In genomic region chr20:58895796-58896180, GRCh38 we compare ENCODE assay signal across 10 cellular contexts. TPM values are rescaled to one million over a fixed set of nuclear protein-coding genes. Genes with fewer than 3 reads are reported as not detected.
DNase-seq lines count a peak whose midpoint lies in the region; ATAC-seq, FAIRE-seq and TF ChIP-seq lines count a peak whose summit lies in the region.
"Had no signal": no experiment of that assay in that cellular context is flagged by ENCODE, and none has a peak within 500 bp of the region (broad histone marks: within the 10 kb centered on the region; RNA-seq: fewer than 3 reads in every experiment).

No MANE protein-coding gene starts in this region.

- H3K27me3 Mint-ChIP-seq in GM23338 (ENCODE audit: insufficient read depth, low read depth, poor library complexity) (peaks cover 19% of the 10 kb centered on the region), mesothelial cell of epicardium (ENCODE audit: low read depth) (no peaks in the 10 kb centered on the region)

- no peak overlapping the region for H2AFZ ChIP-seq in GM23338

- H3K36me3 ChIP-seq in GM23338 (ENCODE audit: insufficient read depth), result no peaks in the 10 kb centered on the region
- H3K36me3 ChIP-seq in body of pancreas (replicated peaks in 1 of 2; ENCODE audit: insufficient read depth in 1 of 2, low read depth in 2 of 2), result peaks cover 0 to 2% of the 10 kb centered on the region in 2 donors

- H3K4me2 ChIP-seq in A549, result peak overlapping the region; percentile 77; the same call in 2 of the 3 replicates
- H3K4me2 ChIP-seq in GM23338, result peak overlapping the region; percentile 62

- no peak for ATAC-seq in A549
- ATAC-seq in GM23338, result no peak; the same call in 1 of the 3 replicates
- ATAC-seq in body of pancreas, result no peak
- ATAC-seq in GM19351 (IDR thresholded peaks at IDR 0.05; ENCODE audit: unreplicated experiment), result no peak

- H3K27me3 ChIP-seq in GM23338 (ENCODE audit: insufficient read depth) (no peaks in the 10 kb centered on the region), body of pancreas (no peaks in the 10 kb centered on the region)

- no peak for TF ChIP-seq EP300 in A549 (IDR thresholded peaks at IDR 0.05)

- intact Hi-C loops in body of pancreas (cut with DNase I), result no loop called here

- peaks cover 37% of the 10 kb centered on the region for H3K4me1 ChIP-seq in A549
- H3K4me1 ChIP-seq in GM23338 (ENCODE audit: insufficient read depth), result peaks cover 77% of the 10 kb centered on the region
- H3K4me1 ChIP-seq in body of pancreas, result peaks cover 60% of the 10 kb centered on the region

- no peaks in the 10 kb centered on the region for H3K9me2 ChIP-seq in GM23338 (ENCODE audit: insufficient read depth)

- H3F3A ChIP-seq in GM23338 (replicated peaks; ENCODE audit: low read depth), result no peaks in the 10 kb centered on the region

- no peak for TF ChIP-seq CTCF in A549 (IDR thresholded peaks at IDR 0.05)
- no peak for TF ChIP-seq CTCF in GM23338 (conservative IDR thresholded peaks at IDR 0.05; ENCODE audit: low read depth in 2 of 2)
- TF ChIP-seq CTCF in body of pancreas (IDR thresholded peaks at IDR 0.05), result no peak
- TF ChIP-seq CTCF in mesothelial cell of epicardium (IDR thresholded peaks at IDR 0.05; ENCODE audit: unreplicated experiment), result no peak

- peaks cover 72% of the 10 kb centered on the region for H3K4me1 Mint-ChIP-seq in GM23338
- H3K4me1 Mint-ChIP-seq in mesothelial cell of epicardium, result peaks cover 75% of the 10 kb centered on the region

- WGBS in A549 (ENCODE audit: missing lambda C conversion rate), result 96% methylated on average over 11 of the region's 11 CpGs
- WGBS in body of pancreas, 2 donors, result 54% methylated on average over 11 of the region's 11 CpGs

- H3K79me2 ChIP-seq in GM23338 (replicated peaks; ENCODE audit: insufficient read depth), result peaks cover 84% of the 10 kb centered on the region

- TF ChIP-seq POLR2A in A549 (IDR thresholded peaks at IDR 0.05; ENCODE audit: low read length) (no peak), body of pancreas (IDR thresholded peaks at IDR 0.05) (no peak)

- no peak for FAIRE-seq in A549 (lab: Jason Lieb, UNC)

- DNase-seq in A549 (ENCODE audit: low read depth in 1 of 2, low spot score in 1 of 2), result no peak
- DNase-seq in GM23338 (ENCODE audit: low spot score), result no peak
- DNase-seq in body of pancreas, result no peak
- DNase-seq in mesothelial cell of epicardium (ENCODE audit: low spot score in 2 of 2, unreplicated experiment in 2 of 2), result no peak
- no peak for DNase-seq in amniotic stem cell (lab: John Stamatoyannopoulos, UW)
- no peak for DNase-seq in NCI-H2171 (lab: John Stamatoyannopoulos, UW)
- DNase-seq in foreskin melanocyte, result no peak
- DNase-seq: DMS53, NCI-H187 had no signal

- H3K27ac Mint-ChIP-seq in GM23338 (peak overlapping the region; percentile 74), mesothelial cell of epicardium (peak overlapping the region; percentile 79)

- no peaks in the 10 kb centered on the region for H3K9me3 ChIP-seq in A549
- H3K9me3 ChIP-seq in body of pancreas, result no peaks in the 10 kb centered on the region

- CTCF ChIA-PET in A549 (lab: Yijun Ruan, JAX), result no interaction called here

- H3K4me3 ChIP-seq in A549 (no peak overlapping the region), GM23338 (peak overlapping the region; percentile 83), body of pancreas (no peak overlapping the region)

- no peak for TF ChIP-seq RAD21 in A549 (conservative IDR thresholded peaks at IDR 0.05 in 1 of 2, IDR thresholded peaks at IDR 0.05 in 1 of 2)

- H3K9me3 Mint-ChIP-seq in GM23338, result no peaks in the 10 kb centered on the region
- no peaks in the 10 kb centered on the region for H3K9me3 Mint-ChIP-seq in mesothelial cell of epicardium

- H3K4me3 Mint-ChIP-seq in GM23338 (peak overlapping the region; percentile 95), mesothelial cell of epicardium (peak overlapping the region; percentile 9)

- H3K27ac ChIP-seq in A549 (no peak overlapping the region), GM23338 (ENCODE audit: low read depth) (peak overlapping the region; percentile 50; the same call in 1 of the 2 replicates), body of pancreas (peak overlapping the region in 3 of 4 donors; percentile 11 to 54 (median 49))

- POLR2A ChIA-PET in A549 (lab: Yijun Ruan, JAX), result no interaction called here

- H4K20me1 ChIP-seq in GM23338 (replicated peaks; ENCODE audit: insufficient read depth), result peaks cover 40% of the 10 kb centered on the region

- H3K36me3 Mint-ChIP-seq in GM23338 (ENCODE audit: low read depth) (peaks cover 58% of the 10 kb centered on the region), mesothelial cell of epicardium (peaks cover 6% of the 10 kb centered on the region)

TF ChIP-seq in A549, 52 proteins besides CTCF, POLR2A, EP300 and RAD21 (continues in another document):
- TF ChIP-seq RNF2 (IDR thresholded peaks at IDR 0.05; ENCODE audit: borderline replicate concordance, low read depth) (no peak), CEBPB (IDR thresholded peaks at IDR 0.05) (no peak), USF2 (IDR thresholded peaks at IDR 0.05) (no peak), RCOR1 (IDR thresholded peaks at IDR 0.05; ENCODE audit: low read depth, low read length) (no peak), TP53 (CRISPR knock-in tag; IDR thresholded peaks at IDR 0.05) (no peak), FOSB (CRISPR knock-in tag; IDR thresholded peaks at IDR 0.05) (no peak), HDAC2 (IDR thresholded peaks at IDR 0.05) (no peak), PHF8 (IDR thresholded peaks at IDR 0.05; ENCODE audit: borderline replicate concordance, low read depth) (no peak), ZC3H11A (IDR thresholded peaks at IDR 0.05) (no peak), HOXB5 (CRISPR knock-in tag; IDR thresholded peaks at IDR 0.05) (no peak), ESRRA (IDR thresholded peaks at IDR 0.05; ENCODE audit: borderline replicate concordance, low read length) (no peak), ZSCAN20 (CRISPR knock-in tag; IDR thresholded peaks at IDR 0.05) (no peak), NPAS2 (CRISPR knock-in tag; IDR thresholded peaks at IDR 0.05; ENCODE audit: borderline replicate concordance) (no peak), CBX2 (IDR thresholded peaks at IDR 0.05; ENCODE audit: borderline replicate concordance, low read depth) (no peak), FOSL2 (IDR thresholded peaks at IDR 0.05) (no peak), FOSL2 (CRISPR knock-in tag; IDR thresholded peaks at IDR 0.05) (no peak)

TF ChIP-seq in GM23338, 12 proteins besides CTCF, POLR2A, EP300 and RAD21 (continues in another document):
- no peak for TF ChIP-seq REST (IDR thresholded peaks at IDR 0.05; ENCODE audit: unreplicated experiment)

RNA-seq across cellular contexts. Expression of gene GNAS, which starts 43.3 kb away (rescaled TPM):
- 534 and 738 TPM in 2 replicates for polyA plus RNA-seq in A549 (2011; rRNA removed)
- polyA plus RNA-seq in A549 (2012; cell fraction: cytosol; rRNA removed), result 1,323 and 1,403 TPM in 2 replicates
- polyA plus RNA-seq in A549 (2012; cell fraction: nucleus; rRNA removed), result 944 and 1,281 TPM in 2 replicates
- polyA plus RNA-seq in A549 (2017; fragmentation: RNase III; extraction: RNeasy Plus Mini Kit Qiagen cat#74134 plus additional on column Dnase treatment), result 507 to 621 TPM (median 600 TPM) in 3 replicates
- 1,221 and 1,341 TPM in 2 replicates for polyA minus RNA-seq in A549 (2011; rRNA and poly(A)+ RNA removed)
- 1,032 and 1,042 TPM in 2 replicates for total RNA-seq in GM23338 (2014; rRNA removed; shearing (Covaris generic))
- 917 and 940 TPM in 2 replicates for polyA plus RNA-seq in GM23338 (2016; fragmentation: Nextera tagmentation; extraction: Ambion mirVana)
- total RNA-seq in body of pancreas, result 100 to 1,000 TPM; 462 to 623 TPM
- total RNA-seq in mesothelial cell of epicardium, result 1,218 to 1,240 TPM (median 1,226 TPM) in 3 replicates

RNA-seq across cellular contexts. Expression of gene GNAS-AS1, which starts 45.1 kb away (rescaled TPM):
- polyA plus RNA-seq in A549 (2011; rRNA removed) (not detected in 2 replicates), A549 (2017; fragmentation: RNase III; extraction: RNeasy Plus Mini Kit Qiagen cat#74134 plus additional on column Dnase treatment) (not detected in 3 replicates), GM23338 (2016; fragmentation: Nextera tagmentation; extraction: Ambion mirVana) (11.3 and 12.3 TPM in 2 replicates)
- polyA plus RNA-seq in A549 (2012; cell fraction: cytosol; rRNA removed), result not detected in 2 replicates
- not detected in 2 replicates for polyA plus RNA-seq in A549 (2012; cell fraction: nucleus; rRNA removed)
- not detected in 2 replicates for polyA minus RNA-seq in A549 (2011; rRNA and poly(A)+ RNA removed)
- total RNA-seq in GM23338 (2014; rRNA removed; shearing (Covaris generic)), result 12.1 and 15.0 TPM in 2 replicates
- total RNA-seq in body of pancreas (1 to 10 TPM; 1.0 to 3.0 TPM), mesothelial cell of epicardium (5.8 to 6.3 TPM (median 5.9 TPM) in 3 replicates)

Comparison
In these comparisons a context has a peak if more than half of its experiments do, and no peak if none do; other contexts are left out.
1. H3K27ac ChIP-seq: peak in GM23338 (single experiment) and body of pancreas (3 of 4); none in A549 (0 of 2).